20 cellular contexts compared by ENCODE assay signal in the genomic region with DNA sequence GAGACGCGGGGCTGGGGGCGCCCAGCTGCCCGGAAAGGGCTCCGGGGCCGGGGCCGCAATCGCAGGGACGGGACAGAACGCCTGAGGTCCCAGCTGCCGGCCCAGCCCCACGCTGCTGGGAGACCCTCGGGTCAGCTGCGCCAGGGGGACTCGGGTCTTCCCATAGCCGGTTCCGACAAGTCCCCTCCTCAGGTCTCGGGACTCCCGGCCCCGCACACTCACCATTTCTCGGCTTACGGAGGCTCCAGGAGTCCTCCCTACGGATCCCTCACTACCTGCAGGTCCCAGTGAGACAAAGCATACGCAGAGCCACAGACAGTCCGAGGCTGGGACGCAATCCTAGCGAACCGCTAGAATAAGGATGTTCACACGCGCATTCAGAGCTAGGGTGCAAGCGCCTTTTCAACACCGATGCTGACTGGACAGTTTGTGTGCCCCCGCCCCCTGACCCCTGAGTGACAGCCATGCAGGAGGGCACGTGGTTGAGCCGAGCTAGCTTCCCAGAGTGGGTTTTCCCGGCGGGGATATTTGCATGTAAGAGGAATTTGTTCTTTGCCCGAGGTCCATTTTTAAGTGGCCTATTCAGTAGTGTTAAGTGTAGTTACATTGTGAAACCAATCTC. TPM values are rescaled to one million over a fixed set of nuclear protein-coding genes. Genes with fewer than 3 reads are reported as not detected.
DNase-seq lines count a peak whose midpoint lies in the region; ATAC-seq and TF ChIP-seq lines count a peak whose summit lies in the region.
"Had no signal": no experiment of that assay in that cellular context is flagged by ENCODE, and none has a peak within 500 bp of the region (broad histone marks: within the 10 kb centered on the region; RNA-seq: fewer than 3 reads in every experiment).

No MANE protein-coding gene starts in this region.

- H3K4me2 ChIP-seq in osteoblast (ENCODE audit: insufficient read depth, low read length), result no peak overlapping the region

- H4K20me1 ChIP-seq in osteoblast (ENCODE audit: insufficient read depth, low read length), result no peaks in the 10 kb centered on the region

- no peak for DNase-seq in left ventricle myocardium superior
- DNase-seq in heart right ventricle, result no peak
- DNase-seq in head of caudate nucleus, result peak; percentile 8 to 73 (median 43)
- peak in 34 of 56 donors; percentile 0 to 76 (median 19) for DNase-seq in nucleus accumbens (lab: John Stamatoyannopoulos, UW)
- no peak for DNase-seq in osteoblast (ENCODE audit: insufficient read length, low spot score, missing footprints)
- no peak for DNase-seq in SIG-M5 treated with dmso at 0.1 percent for 504 hours (lab: John Stamatoyannopoulos, UW; ENCODE audit: unreplicated experiment)
- no peak for DNase-seq in NCI-H446 treated with DMSO at 0.1 percent for 48 hours (lab: John Stamatoyannopoulos, UW)
- no peak for DNase-seq in GM03348 (ENCODE audit: low spot score)
- DNase-seq: 8988T; activated CD4-positive, alpha-beta T cell treated with anti-CD3 and anti-CD28 coated beads for 4 hours; activated naive CD8-positive, alpha-beta T cell treated with anti-CD3 and anti-CD28 coated beads for 36 hours; AML-193; DMS79 treated with DMSO at 0.1 percent for 48 hours; NCI-H1417; NCI-H69; SHP77; stimulated activated CD4-positive, alpha-beta T cell treated with anti-CD3 and anti-CD28 coated beads, Interleukin-1b, Interleukin-23, amount 100 ng/mL, for 48 hours; stimulated activated naive B cell treated with anti-CD40 and anti-IgM and Interleukin-4, amounts not matched to agents 10 μg/mL and 1 μg/mL and 100 μg/mL, for 72 hours had no signal

- 53 to 67% methylated on average over 38 of the region's 38 CpGs for WGBS in heart right ventricle, 2 donors

- no peaks in the 10 kb centered on the region for H3K79me2 ChIP-seq in osteoblast (ENCODE audit: insufficient read depth, low read length)

- intact Hi-C loops in left ventricle myocardium superior (cut with micrococcal nuclease) (no loop called here), heart right ventricle (cut with DNase I) (no loop called here), head of caudate nucleus (cut with DNase I) (no loop called here)

- H3K36me3 ChIP-seq in heart right ventricle (peaks cover 0 to 66% (median 0%) of the 10 kb centered on the region in 9 donors), osteoblast (ENCODE audit: insufficient read depth, low read length) (peaks cover 3% of the 10 kb centered on the region)
- H3K36me3 ChIP-seq: HAP-1, pancreas had no signal

- H3K4me3 ChIP-seq in heart right ventricle (no peak overlapping the region), osteoblast (ENCODE audit: insufficient read depth, low read length) (no peak overlapping the region)
- H3K4me3 ChIP-seq: HAP-1, pancreas had no signal

- H3K4me1 ChIP-seq in heart right ventricle, result no peaks in the 10 kb centered on the region
- H3K4me1 ChIP-seq in osteoblast (ENCODE audit: insufficient read depth, low read length), result no peaks in the 10 kb centered on the region
- H3K4me1 ChIP-seq: HAP-1, pancreas had no signal

- H3K27me3 ChIP-seq in heart right ventricle (no peaks in the 10 kb centered on the region), osteoblast (ENCODE audit: insufficient read depth, low read length) (no peaks in the 10 kb centered on the region)
- H3K27me3 ChIP-seq: pancreas had no signal

- H2AFZ ChIP-seq in osteoblast (ENCODE audit: low read length), result no peak overlapping the region

- H3K9me3 ChIP-seq in heart right ventricle (no peaks in the 10 kb centered on the region), osteoblast (ENCODE audit: low read depth, low read length) (no peaks in the 10 kb centered on the region)
- H3K9me3 ChIP-seq: HAP-1, pancreas had no signal

- no peak for TF ChIP-seq CTCF in heart right ventricle (IDR thresholded peaks at IDR 0.05)
- no peak for TF ChIP-seq CTCF in osteoblast (IDR thresholded peaks at IDR 0.05; ENCODE audit: extremely low read depth, low read depth, low read length)

- ATAC-seq in left ventricle myocardium superior (peak; percentile 20), heart right ventricle (no peak)
- ATAC-seq: pancreas; stimulated activated naive B cell treated with anti-CD40 and anti-IgM and Interleukin-4, amounts not matched to agents 10 μg/mL and 1 μg/mL and 100 μg/mL, for 72 hours had no signal

- H3K27ac ChIP-seq in heart right ventricle (no peak overlapping the region), osteoblast (ENCODE audit: low read depth, low read length) (no peak overlapping the region)
- H3K27ac ChIP-seq: pancreas had no signal

RNA-seq across cellular contexts. Expression of a gene that starts 13.6 kb away (rescaled TPM):
- total RNA-seq in left ventricle myocardium superior, result 5.1 TPM
- 1 to 10 TPM; 3.2 to 7.2 (median 5.2) TPM for total RNA-seq in heart right ventricle
- under 1 TPM; 0.22 to 0.95 TPM for polyA plus RNA-seq in heart right ventricle
- total RNA-seq in osteoblast, result 8.7 and 10.6 TPM in 2 replicates

RNA-seq across cellular contexts. Expression of a gene that starts 13.7 kb away (rescaled TPM):
- 15.5 TPM for total RNA-seq in left ventricle myocardium superior
- total RNA-seq in heart right ventricle, result 10 to 100 TPM; 13.1 to 22.1 (median 16.8) TPM
- 1 to 10 TPM; 4.7 to 8.0 TPM for polyA plus RNA-seq in heart right ventricle
- 16.5 and 16.6 TPM in 2 replicates for total RNA-seq in osteoblast

RNA-seq across cellular contexts. Expression of a gene that starts 45.8 kb away (rescaled TPM):
- total RNA-seq in left ventricle myocardium superior, result 9.6 TPM
- 10 to 100 TPM in 3 of 10 donors, 1 to 10 TPM in 7; 5.9 to 11.2 (median 9.5) TPM for total RNA-seq in heart right ventricle
- 10 to 100 TPM in 1 of 2 donors, 1 to 10 TPM in 1; 2.9 to 11.0 TPM for polyA plus RNA-seq in heart right ventricle
- 7.4 and 9.0 TPM in 2 replicates for total RNA-seq in osteoblast

Comparison
In these comparisons a context has a peak if more than half of its experiments do, and no peak if none do; other contexts are left out.
1. DNase-seq: peak in head of caudate nucleus (42 of 42) and nucleus accumbens (34 of 56); none in left ventricle myocardium superior (single experiment), heart right ventricle (0 of 2), osteoblast (single experiment), SIG-M5 treated with dmso at 0.1 percent for 504 hours (single experiment), NCI-H446 treated with DMSO at 0.1 percent for 48 hours (single experiment) and GM03348 (single experiment).